9 cellular contexts compared by ENCODE assay signal in genomic region chr12:32501835-32502333, GRCh38.
DNase-seq lines count a peak whose midpoint lies in the region; ATAC-seq and TF ChIP-seq lines count a peak whose summit lies in the region.
"Had no signal": no experiment of that assay in that cellular context is flagged by ENCODE, and none has a peak within 500 bp of the region (broad histone marks: within the 10 kb centered on the region; RNA-seq: fewer than 3 reads in every experiment).

No MANE protein-coding gene starts in this region.

- no peak overlapping the region for H4K8ac ChIP-seq in H9 (replicated peaks; ENCODE audit: insufficient read length, low read depth, low read length)

- H3K79me2 ChIP-seq in H9 (ENCODE audit: insufficient read depth, low read length), result peaks cover 13% of the 10 kb centered on the region; the same call in 1 of the 2 replicates

- H3K27ac ChIP-seq in H9 (ENCODE audit: insufficient read length, low read depth, low read length), result no peak overlapping the region

- H3K4me1 ChIP-seq in H9 (ENCODE audit: insufficient read depth, low read length), result peaks cover 6% of the 10 kb centered on the region; the same call in 1 of the 2 replicates

- H3K27me3 Mint-ChIP-seq in H9 (ENCODE audit: low read depth), result no peaks in the 10 kb centered on the region
- H3K27me3 Mint-ChIP-seq in naive thymus-derived CD8-positive, alpha-beta T cell, result peaks cover 0 to 3% (median 0%) of the 10 kb centered on the region in 5 donors
- no peaks in the 10 kb centered on the region for H3K27me3 Mint-ChIP-seq in activated naive CD8-positive, alpha-beta T cell treated with anti-CD3 and anti-CD28 coated beads, Interleukin-2, amount 50 U/mL, for 24 hours

- H2BK120ac ChIP-seq in H9 (ENCODE audit: low read depth, low read length, poor library complexity, severe bottlenecking), result no peak overlapping the region

- peaks cover 0 to 2% (median 2%) of the 10 kb centered on the region in 3 experiments; a peak in 2 of 7 replicates for H3K36me3 Mint-ChIP-seq in H9 (ENCODE audit: insufficient read depth in 1 of 3, low read depth in 3 of 3)
- H3K36me3 Mint-ChIP-seq in naive thymus-derived CD8-positive, alpha-beta T cell, result no peaks in the 10 kb centered on the region
- H3K36me3 Mint-ChIP-seq in activated naive CD8-positive, alpha-beta T cell treated with anti-CD3 and anti-CD28 coated beads, Interleukin-2, amount 50 U/mL, for 24 hours (ENCODE audit: low read depth), result no peaks in the 10 kb centered on the region
- H3K36me3 Mint-ChIP-seq: memory B cell had no signal

- H2BK5ac ChIP-seq in H9 (ENCODE audit: insufficient read length, low read length), result no peak overlapping the region

- no peaks in the 10 kb centered on the region for H4K20me1 ChIP-seq in H9 (ENCODE audit: control insufficient read depth, insufficient read depth, insufficient read length)

- no peaks in the 10 kb centered on the region for H3K23me2 ChIP-seq in H9 (ENCODE audit: insufficient read length, low read depth, low read length, poor library complexity, severe bottlenecking)

- no peak overlapping the region for H2AFZ ChIP-seq in H9 (ENCODE audit: low read length)

- H3K4me2 ChIP-seq in H9 (ENCODE audit: insufficient read depth, insufficient read length, low read length), result peak overlapping the region; percentile 16

- POLR2A ChIA-PET in naive thymus-derived CD8-positive, alpha-beta T cell (lab: Charles Lee), result no interaction called here

- H3K4ac ChIP-seq in H9 (ENCODE audit: low read depth, low read length), result no peak overlapping the region

- H3K9ac ChIP-seq in H9 (ENCODE audit: extremely low read depth, insufficient read length, low read length), result no peak overlapping the region

- no peak for TF ChIP-seq CTCF in H9 (conservative IDR thresholded peaks at IDR 0.05)

- no peak overlapping the region for H4K5ac ChIP-seq in H9 (ENCODE audit: insufficient read length, low read depth, low read length)

- no peak overlapping the region for H3T11ph ChIP-seq in H9 (ENCODE audit: low read length)

- peak; percentile 94 for DNase-seq in H9
- peak; percentile 98 for DNase-seq in NCI-H526 treated with DMSO at 0.1 percent for 48 hours (lab: John Stamatoyannopoulos, UW)
- DNase-seq in epidermal melanocyte (ENCODE audit: insufficient read length, low spot score), result peak; percentile 83
- DNase-seq in midbrain (lab: John Stamatoyannopoulos, UW), result peak; percentile 75
- no peak for DNase-seq in naive thymus-derived CD8-positive, alpha-beta T cell
- no peak for DNase-seq in activated naive CD8-positive, alpha-beta T cell treated with anti-CD3 and anti-CD28 coated beads, Interleukin-2, amount 50 U/mL, for 24 hours

- ATAC-seq in naive thymus-derived CD8-positive, alpha-beta T cell, result no peak
- ATAC-seq in HG02852 (IDR thresholded peaks at IDR 0.05; ENCODE audit: unreplicated experiment) (no peak), GM19324 (IDR thresholded peaks at IDR 0.05; ENCODE audit: low FRiP score, unreplicated experiment) (no peak)
- no peak for ATAC-seq in activated naive CD8-positive, alpha-beta T cell treated with anti-CD3 and anti-CD28 coated beads, Interleukin-2, amount 50 U/mL, for 24 hours

- no CpG with 5 or more reads among the region's 6 CpGs for WGBS in H9 (ENCODE audit: extremely low coverage, insufficient read length, low lambda C conversion rate)

- no peak overlapping the region for H2BK20ac ChIP-seq in H9 (ENCODE audit: low read depth, low read length, poor library complexity, severe bottlenecking)

- no peak overlapping the region for H4K91ac ChIP-seq in H9 (ENCODE audit: insufficient read length, low read depth, low read length)

- H2BK12ac ChIP-seq in H9 (ENCODE audit: insufficient read length, low read depth, low read length), result no peak overlapping the region

- no peak overlapping the region for H3K23ac ChIP-seq in H9 (ENCODE audit: insufficient read length, low read depth, low read length)

- H3K56ac ChIP-seq in H9 (ENCODE audit: insufficient read length, low read depth, low read length), result no peak overlapping the region

- peaks cover 60 to 70% of the 10 kb centered on the region in 2 experiments for H3K4me1 Mint-ChIP-seq in H9
- H3K4me1 Mint-ChIP-seq in naive thymus-derived CD8-positive, alpha-beta T cell, result peaks cover 0 to 10% (median 1%) of the 10 kb centered on the region in 4 donors
- H3K4me1 Mint-ChIP-seq in activated naive CD8-positive, alpha-beta T cell treated with anti-CD3 and anti-CD28 coated beads, Interleukin-2, amount 50 U/mL, for 24 hours, result peaks cover 2% of the 10 kb centered on the region

- H3K14ac ChIP-seq in H9 (ENCODE audit: insufficient read depth, low read length), result no peak overlapping the region

- no peak overlapping the region for H3K18ac ChIP-seq in H9 (ENCODE audit: insufficient read length, low read depth, low read length)

- no peaks in the 10 kb centered on the region for H3K9me3 Mint-ChIP-seq in H9
- no peaks in the 10 kb centered on the region for H3K9me3 Mint-ChIP-seq in naive thymus-derived CD8-positive, alpha-beta T cell
- H3K9me3 Mint-ChIP-seq in activated naive CD8-positive, alpha-beta T cell treated with anti-CD3 and anti-CD28 coated beads, Interleukin-2, amount 50 U/mL, for 24 hours, result no peaks in the 10 kb centered on the region
- H3K9me3 Mint-ChIP-seq: memory B cell had no signal

- no peak overlapping the region for H2AK5ac ChIP-seq in H9 (ENCODE audit: insufficient read length, low read length)

- H3K79me1 ChIP-seq in H9 (ENCODE audit: insufficient read depth, low read depth, low read length, poor library complexity, severe bottlenecking), result peaks cover 3% of the 10 kb centered on the region

- no peak overlapping the region for H2BK15ac ChIP-seq in H9 (ENCODE audit: low read depth, low read length)

- H3K27me3 ChIP-seq in H9 (ENCODE audit: insufficient read depth, low read length), result no peaks in the 10 kb centered on the region

- H3K4me3 Mint-ChIP-seq in H9, result peak overlapping the region; percentile 46 to 84
- H3K4me3 Mint-ChIP-seq in naive thymus-derived CD8-positive, alpha-beta T cell, result no peak overlapping the region
- no peak overlapping the region for H3K4me3 Mint-ChIP-seq in activated naive CD8-positive, alpha-beta T cell treated with anti-CD3 and anti-CD28 coated beads, Interleukin-2, amount 50 U/mL, for 24 hours
- H3K4me3 Mint-ChIP-seq: memory B cell had no signal

- peak overlapping the region; percentile 95 to 97 (median 97) for H3K27ac Mint-ChIP-seq in H9
- no peak overlapping the region for H3K27ac Mint-ChIP-seq in naive thymus-derived CD8-positive, alpha-beta T cell
- no peak overlapping the region for H3K27ac Mint-ChIP-seq in activated naive CD8-positive, alpha-beta T cell treated with anti-CD3 and anti-CD28 coated beads, Interleukin-2, amount 50 U/mL, for 24 hours
- H3K27ac Mint-ChIP-seq: memory B cell had no signal

- H3K9me3 ChIP-seq in H9 (ENCODE audit: control insufficient read depth, low read depth, low read length), result no peaks in the 10 kb centered on the region

Comparison
In these comparisons a context has a peak if more than half of its experiments do, and no peak if none do; other contexts are left out.
1. DNase-seq: peak in H9 (single experiment), NCI-H526 treated with DMSO at 0.1 percent for 48 hours (single experiment), epidermal melanocyte (single experiment) and midbrain (single experiment); none in naive thymus-derived CD8-positive, alpha-beta T cell (0 of 10) and activated naive CD8-positive, alpha-beta T cell treated with anti-CD3 and anti-CD28 coated beads, Interleukin-2, amount 50 U/mL, for 24 hours (single experiment).
2. H3K27ac Mint-ChIP-seq: peak in H9 (3 of 3); none in naive thymus-derived CD8-positive, alpha-beta T cell (0 of 10) and activated naive CD8-positive, alpha-beta T cell treated with anti-CD3 and anti-CD28 coated beads, Interleukin-2, amount 50 U/mL, for 24 hours (single experiment).
3. H3K4me3 Mint-ChIP-seq: peak in H9 (2 of 2); none in naive thymus-derived CD8-positive, alpha-beta T cell (0 of 10) and activated naive CD8-positive, alpha-beta T cell treated with anti-CD3 and anti-CD28 coated beads, Interleukin-2, amount 50 U/mL, for 24 hours (single experiment).